Comparison of ENCODE assay signal across 14 cellular contexts in genomic region chr18:32478317-32478716, GRCh38.
"Had no signal": no experiment of that assay in that cellular context is flagged by ENCODE, and none has a peak within 500 bp of the region (broad histone marks: within the 10 kb centered on the region; RNA-seq: fewer than 3 reads in every experiment).

No MANE protein-coding gene starts in this region.

- H3K27me3 ChIP-seq: esophagus muscularis mucosa, gastroesophageal sphincter, sigmoid colon had no signal

- H3K36me3 ChIP-seq: esophagus muscularis mucosa, gastroesophageal sphincter, sigmoid colon had no signal

- H3K27ac ChIP-seq: epithelial cell of prostate, esophagus muscularis mucosa, gastroesophageal sphincter, sigmoid colon, skin epidermis had no signal

- H3K9me3 ChIP-seq: esophagus muscularis mucosa, gastroesophageal sphincter, sigmoid colon had no signal

- ATAC-seq: effector memory CD8-positive, alpha-beta T cell; gastroesophageal sphincter; left lobe of liver; naive thymus-derived CD8-positive, alpha-beta T cell had no signal

- H3K4me3 ChIP-seq: esophagus muscularis mucosa, gastroesophageal sphincter, sigmoid colon, skin epidermis had no signal

- H3K4me1 ChIP-seq: esophagus muscularis mucosa, gastroesophageal sphincter, sigmoid colon had no signal

- DNase-seq: effector memory CD8-positive, alpha-beta T cell; glutamatergic neuron; islet precursor cell; mammary epithelial cell; naive thymus-derived CD8-positive, alpha-beta T cell; posterior cingulate gyrus; sigmoid colon; stimulated activated CD4-positive, alpha-beta T cell treated with anti-CD3 and anti-CD28 coated beads, Interleukin-2, amount 100 ng/mL, for 24 hours; stimulated activated naive CD4-positive, alpha-beta T cell treated with Interleukin-2 at 50 U/mL for 16 hours had no signal
